In the genomic region with DNA sequence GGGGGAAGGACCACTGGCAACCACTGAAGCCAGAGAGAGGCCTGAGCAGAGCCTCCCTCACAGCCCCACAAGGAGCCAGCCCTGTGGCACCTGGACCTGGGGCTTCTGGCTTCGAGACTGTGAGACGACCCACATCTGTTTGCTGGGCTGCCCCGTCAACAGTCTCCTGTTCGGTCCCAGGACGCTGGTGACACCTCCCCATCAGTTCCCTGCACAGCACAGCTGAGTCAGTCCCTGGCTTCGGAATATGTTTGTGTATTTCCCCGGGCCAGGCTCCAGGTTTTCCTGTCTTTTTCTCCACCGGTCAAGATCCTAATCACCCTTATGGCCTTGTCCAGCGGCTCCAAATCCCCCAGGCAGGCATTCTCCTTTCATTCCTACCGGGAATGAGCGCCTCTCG, we compare ENCODE assay signal across 19 cellular contexts. TPM values are rescaled to one million over a fixed set of nuclear protein-coding genes. Genes with fewer than 3 reads are reported as not detected.
DNase-seq lines count a peak whose midpoint lies in the region; ATAC-seq and TF ChIP-seq lines count a peak whose summit lies in the region.
"Had no signal": no experiment of that assay in that cellular context is flagged by ENCODE, and none has a peak within 500 bp of the region (broad histone marks: within the 10 kb centered on the region; RNA-seq: fewer than 3 reads in every experiment).

No MANE protein-coding gene starts in this region.

- no peaks in the 10 kb centered on the region for H3K36me3 ChIP-seq in Panc1 (ENCODE audit: control insufficient read depth, insufficient read depth, low read length)
- no peaks in the 10 kb centered on the region for H3K36me3 ChIP-seq in body of pancreas (replicated peaks in 1 of 2; ENCODE audit: insufficient read depth in 1 of 2, low read depth in 2 of 2)
- H3K36me3 ChIP-seq: HAP-1 had no signal

- H3K4me1 ChIP-seq in Panc1 (ENCODE audit: control insufficient read depth, insufficient read depth, low read length) (no peaks in the 10 kb centered on the region), body of pancreas (no peaks in the 10 kb centered on the region)
- H3K4me1 ChIP-seq: HAP-1 had no signal

- in situ Hi-C loops in Panc1 (cut with HindIII; ENCODE audit: low pct_unique_long_range_greater_than_20kb, low sequenced_read_pairs), result no loop called here

- no peak overlapping the region for H3K4me3 ChIP-seq in Panc1 (ENCODE audit: low read depth in 2 of 2, low read length in 2 of 2)
- no peak overlapping the region for H3K4me3 ChIP-seq in body of pancreas
- H3K4me3 ChIP-seq: GM12878, HAP-1 had no signal

- POLR2A ChIA-PET in Panc1 (lab: Charles Lee), result no interaction called here

- H3K27me3 ChIP-seq in Panc1 (ENCODE audit: control insufficient read depth, insufficient read depth, low read length) (peaks cover 10% of the 10 kb centered on the region; the same call in 1 of the 2 replicates), body of pancreas (no peaks in the 10 kb centered on the region)

- ATAC-seq in Panc1, result peak; percentile 35; the same call in 1 of the 2 replicates
- ATAC-seq in sciatic nerve, result peak; percentile 59
- ATAC-seq in body of pancreas, result no peak
- ATAC-seq: GM12878 had no signal

- intact Hi-C loops in Panc1 (cut with micrococcal nuclease; ENCODE audit: unreplicated experiment) (no loop called here), sciatic nerve (cut with DNase I) (no loop called here), body of pancreas (cut with DNase I) (no loop called here)

- CTCF ChIA-PET in Panc1 (lab: Charles Lee), result no interaction called here

- no peak for TF ChIP-seq POLR2A in body of pancreas (IDR thresholded peaks at IDR 0.05)

- no TSS peak for BruUV-seq in Panc1 (replicated peaks; lab: Mats Ljungman, UMichigan)

- TF ChIP-seq CTCF in C4-2B (conservative IDR thresholded peaks at IDR 0.05) (no peak), Panc1 (IDR thresholded peaks at IDR 0.05) (no peak), body of pancreas (IDR thresholded peaks at IDR 0.05) (no peak)

- WGBS in body of pancreas, 2 donors, result 66 to 77% methylated on average over 12 of the region's 12 CpGs

- no peak for DNase-seq in Panc1 (ENCODE audit: low read depth, low spot score)
- DNase-seq in sciatic nerve (ENCODE audit: low spot score), result no peak
- no peak for DNase-seq in GM19240 (ENCODE audit: insufficient read length, low spot score)
- no peak for DNase-seq in NCI-H82 (lab: John Stamatoyannopoulos, UW)
- no peak for DNase-seq in body of pancreas
- DNase-seq: C1 segment of cervical spinal cord; CD4-positive, CD25-positive, alpha-beta regulatory T cell; CD8-positive, alpha-beta memory T cell; DMS 273 treated with DMSO at 0.1 percent for 48 hours; DMS79; EL; GDM1; GOT3; HFFc6 had no signal

- no peaks in the 10 kb centered on the region for H3K9me3 ChIP-seq in Panc1 (ENCODE audit: control insufficient read depth, insufficient read depth, low read depth, low read length)
- H3K9me3 ChIP-seq in body of pancreas, result no peaks in the 10 kb centered on the region
- H3K9me3 ChIP-seq: HAP-1 had no signal

- H3K27ac ChIP-seq in C4-2B (peak overlapping the region; percentile 2; the same call in 1 of the 2 replicates), Panc1 (ENCODE audit: low read length) (no peak overlapping the region), body of pancreas (no peak overlapping the region)

RNA-seq across cellular contexts. Expression of gene SMOC2, which starts 46.4 kb away (rescaled TPM):
- total RNA-seq in Panc1 (2021; ENCODE audit: unreplicated experiment), result 0.13 TPM
- not detected for polyA plus RNA-seq in Panc1 (2012; ENCODE audit: insufficient read length)
- 45.6 TPM for total RNA-seq in sciatic nerve
- total RNA-seq in body of pancreas, result 10 to 100 TPM; 22.7 to 31.4 TPM
- total RNA-seq: A172; CD4-positive, CD25-positive, alpha-beta regulatory T cell; CD8-positive, alpha-beta memory T cell; HFFc6 had no signal
- polyA plus RNA-seq: BJ; CD4-positive, CD25-positive, alpha-beta regulatory T cell; CD8-positive, alpha-beta memory T cell had no signal

Comparison
In these comparisons a context has a peak if more than half of its experiments do, and no peak if none do; other contexts are left out.
1. RNA of gene SMOC2, which starts 46.4 kb away (total RNA-seq): 45.6 TPM in sciatic nerve (single experiment) and 22.7 to 31.4 TPM in body of pancreas; 0.13 TPM in Panc1 (single experiment); every median in the first group is over 10 times any median in the second.